ENCODE assay signal across 17 cellular contexts in the genomic region with DNA sequence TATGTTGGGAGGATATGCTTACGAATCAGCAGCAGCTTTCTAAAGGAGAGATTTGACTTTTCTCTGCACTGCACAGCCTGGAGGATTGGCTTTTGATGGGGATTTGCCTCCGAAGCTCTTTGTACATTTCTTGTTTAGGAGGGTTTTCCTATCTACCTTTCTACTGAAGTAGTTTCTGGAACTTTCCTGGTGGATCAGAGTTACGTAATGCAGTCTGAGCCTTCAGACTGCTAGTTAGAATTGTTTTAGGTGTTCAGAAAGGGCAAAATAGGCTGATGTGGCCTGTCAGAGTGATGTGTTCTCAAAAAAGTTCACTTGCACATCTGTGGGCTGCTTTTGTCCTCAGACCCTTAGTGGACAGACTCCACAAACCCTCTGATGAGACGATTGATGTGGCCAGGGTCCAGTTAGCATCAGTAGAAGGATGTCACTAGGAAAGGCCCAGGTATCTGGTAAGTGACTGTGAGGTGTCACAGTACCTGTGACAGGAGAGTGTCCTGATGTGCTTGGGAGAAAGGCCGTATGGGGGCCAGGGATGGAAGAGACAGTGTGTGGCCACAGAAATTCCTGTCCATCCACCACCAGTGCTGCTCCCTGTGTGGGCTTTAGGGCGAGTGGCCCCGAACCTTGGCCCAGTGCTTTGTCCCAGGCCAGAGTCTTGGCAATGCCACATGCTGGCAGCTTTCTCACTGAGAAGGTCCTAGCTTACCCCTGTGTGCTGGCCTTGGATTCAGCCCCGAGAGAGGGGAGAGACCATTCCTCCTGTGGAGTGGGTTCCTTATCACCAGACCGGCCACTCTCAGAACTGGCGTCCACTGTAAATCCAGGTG. TPM values are rescaled to one million over a fixed set of nuclear protein-coding genes. Genes with fewer than 3 reads are reported as not detected.
DNase-seq lines count a peak whose midpoint lies in the region; ATAC-seq and TF ChIP-seq lines count a peak whose summit lies in the region.
"Had no signal": no experiment of that assay in that cellular context is flagged by ENCODE, and none has a peak within 500 bp of the region (broad histone marks: within the 10 kb centered on the region; RNA-seq: fewer than 3 reads in every experiment).

No MANE protein-coding gene starts in this region.

- peaks cover 25% of the 10 kb centered on the region for H3K4me1 Mint-ChIP-seq in activated CD4-positive, alpha-beta T cell treated with anti-CD3 and anti-CD28 coated beads for 36 hours

- H3K4me3 Mint-ChIP-seq in activated CD4-positive, alpha-beta T cell treated with anti-CD3 and anti-CD28 coated beads for 36 hours: no peak overlapping the region
- H3K4me3 Mint-ChIP-seq: activated B cell treated with CpG ODN at 0.5 μM for 24 hours; activated CD8-positive, alpha-beta memory T cell treated with anti-CD3 and anti-CD28 coated beads, Interleukin-2, amount 10 ng/mL, durations not matched to agents 7 days and 5 days; CD8-positive, alpha-beta T cell had no signal

- WGBS in smooth muscle cell (ENCODE audit: low lambda C conversion rate): 86% methylated on average over 10 of the region's 10 CpGs

- H4K20me1 ChIP-seq in smooth muscle cell (ENCODE audit: low read depth): peaks cover 20% of the 10 kb centered on the region

- intact Hi-C loops in activated CD4-positive, alpha-beta T cell treated with anti-CD3 and anti-CD28 coated beads for 36 hours (cut with DNase I, micrococcal nuclease): no loop called here

- H3K9me3 Mint-ChIP-seq in activated CD4-positive, alpha-beta T cell treated with anti-CD3 and anti-CD28 coated beads for 36 hours (ENCODE audit: low read depth): no peaks in the 10 kb centered on the region
- H3K9me3 Mint-ChIP-seq: activated B cell treated with CpG ODN at 0.5 μM for 24 hours; CD8-positive, alpha-beta T cell had no signal

- TF ChIP-seq CTCF in foreskin keratinocyte (conservative IDR thresholded peaks at IDR 0.05) (no peak), smooth muscle cell (IDR thresholded peaks at IDR 0.05; ENCODE audit: borderline replicate concordance, insufficient read depth, poor library complexity, severe bottlenecking) (no peak), omental fat pad (IDR thresholded peaks at IDR 0.05) (no peak)

- H3F3A ChIP-seq in smooth muscle cell (ENCODE audit: low read depth): no peaks in the 10 kb centered on the region

- H3K4me3 ChIP-seq in adipocyte (ENCODE audit: low read length) (peak overlapping the region; percentile 43), smooth muscle cell (no peak overlapping the region)
- H3K4me3 ChIP-seq: upper lobe of right lung had no signal

- H3K4me2 ChIP-seq in smooth muscle cell: no peak overlapping the region

- DNase-seq in activated CD4-positive, alpha-beta T cell treated with anti-CD3 and anti-CD28 coated beads for 36 hours: no peak
- DNase-seq in activated CD4-positive, alpha-beta T cell treated with anti-CD3 and anti-CD28 coated beads for 1 hour: no peak
- DNase-seq in adipocyte (ENCODE audit: low read depth): no peak
- DNase-seq in foreskin keratinocyte: no peak
- no peak for DNase-seq in smooth muscle cell (lab: John Stamatoyannopoulos, UW; ENCODE audit: unreplicated experiment)
- no peak for DNase-seq in GM03348 (ENCODE audit: low spot score)
- no peak for DNase-seq in omental fat pad (ENCODE audit: low spot score)
- DNase-seq in SW 1271 (lab: John Stamatoyannopoulos, UW): no peak
- DNase-seq: activated B cell treated with CpG ODN at 0.5 μM for 24 hours; activated CD8-positive, alpha-beta memory T cell treated with anti-CD3 and anti-CD28 coated beads, Interleukin-2, amount 10 ng/mL, durations not matched to agents 7 days and 5 days; activated gamma-delta T cell treated with Interleukin-2 at 50 U/mL for 16 hours; CD8-positive, alpha-beta T cell; NCI-H1105; NK-92 treated with Interleukin-12 subunit alpha and Interleukin-12 subunit beta, amount 100 ng/mL, for 24 hours; T-helper 2 cell; upper lobe of right lung had no signal

- H2AFZ ChIP-seq in smooth muscle cell (ENCODE audit: low read depth): no peak overlapping the region
- H2AFZ ChIP-seq: parathyroid adenoma had no signal

- H3K9ac ChIP-seq in adipocyte (ENCODE audit: low read length): peak overlapping the region; percentile 77
- no peak overlapping the region for H3K9ac ChIP-seq in smooth muscle cell (ENCODE audit: low read depth)
- H3K9ac ChIP-seq: parathyroid adenoma had no signal

- no peaks in the 10 kb centered on the region for H3K79me2 ChIP-seq in smooth muscle cell (ENCODE audit: low read depth)

- H3K27me3 Mint-ChIP-seq in activated CD4-positive, alpha-beta T cell treated with anti-CD3 and anti-CD28 coated beads for 36 hours: no peaks in the 10 kb centered on the region
- H3K27me3 Mint-ChIP-seq: activated B cell treated with CpG ODN at 0.5 μM for 24 hours; activated CD8-positive, alpha-beta memory T cell treated with anti-CD3 and anti-CD28 coated beads, Interleukin-2, amount 10 ng/mL, durations not matched to agents 7 days and 5 days had no signal

- H3K27ac Mint-ChIP-seq in activated CD4-positive, alpha-beta T cell treated with anti-CD3 and anti-CD28 coated beads for 36 hours: peak overlapping the region; percentile 15
- H3K27ac Mint-ChIP-seq: activated B cell treated with CpG ODN at 0.5 μM for 24 hours; activated CD8-positive, alpha-beta memory T cell treated with anti-CD3 and anti-CD28 coated beads, Interleukin-2, amount 10 ng/mL, durations not matched to agents 7 days and 5 days; CD8-positive, alpha-beta T cell had no signal

- H3K27me3 ChIP-seq in adipocyte (replicated peaks; ENCODE audit: control insufficient read depth, insufficient read depth, low read length) (no peaks in the 10 kb centered on the region), foreskin keratinocyte (no peaks in the 10 kb centered on the region), smooth muscle cell (ENCODE audit: low read depth) (no peaks in the 10 kb centered on the region)
- H3K27me3 ChIP-seq: upper lobe of right lung had no signal

- H3K9me3 ChIP-seq in adipocyte (ENCODE audit: control insufficient read depth, low read length) (no peaks in the 10 kb centered on the region), smooth muscle cell (replicated peaks; ENCODE audit: low read depth) (no peaks in the 10 kb centered on the region)
- H3K9me3 ChIP-seq: upper lobe of right lung had no signal

- H3K4me1 ChIP-seq in adipocyte (ENCODE audit: control insufficient read depth, insufficient read depth, low read length) (peaks cover 56% of the 10 kb centered on the region), foreskin keratinocyte (no peaks in the 10 kb centered on the region), smooth muscle cell (ENCODE audit: low read depth) (peaks cover 7% of the 10 kb centered on the region)
- H3K4me1 ChIP-seq: parathyroid adenoma had no signal

- CTCF ChIA-PET in activated CD4-positive, alpha-beta T cell treated with anti-CD3 and anti-CD28 coated beads for 36 hours (lab: Charles Lee): interaction anchor here (1.2 kb wide), 3 partner anchors 10 to 140 kb away, joined by 3 to 6 read pairs (median 5); a partner anchor contains a TSS

- no peak for ATAC-seq in activated CD4-positive, alpha-beta T cell treated with anti-CD3 and anti-CD28 coated beads for 36 hours
- ATAC-seq in foreskin keratinocyte: no peak
- no peak for ATAC-seq in omental fat pad (ENCODE audit: low FRiP score)
- ATAC-seq: activated CD8-positive, alpha-beta memory T cell treated with anti-CD3 and anti-CD28 coated beads, Interleukin-2, amount 10 ng/mL, durations not matched to agents 7 days and 5 days; CD8-positive, alpha-beta T cell had no signal

- peaks cover 43% of the 10 kb centered on the region for H3K36me3 ChIP-seq in adipocyte (ENCODE audit: control insufficient read depth, insufficient read depth, low read length, severe bottlenecking)
- H3K36me3 ChIP-seq in smooth muscle cell (ENCODE audit: low read depth): peaks cover 6% of the 10 kb centered on the region

- POLR2A ChIA-PET in activated CD4-positive, alpha-beta T cell treated with anti-CD3 and anti-CD28 coated beads for 36 hours (lab: Charles Lee): no interaction called here

- H3K36me3 Mint-ChIP-seq in activated CD4-positive, alpha-beta T cell treated with anti-CD3 and anti-CD28 coated beads for 36 hours (ENCODE audit: low read depth): peaks cover 57% of the 10 kb centered on the region

- peak overlapping the region; percentile 2 for H3K27ac ChIP-seq in foreskin keratinocyte
- H3K27ac ChIP-seq in smooth muscle cell (ENCODE audit: low read depth): peak overlapping the region; percentile 49
- H3K27ac ChIP-seq: parathyroid adenoma, upper lobe of right lung had no signal

RNA-seq across cellular contexts. Expression of a gene that starts 4.4 kb away (rescaled TPM):
- total RNA-seq in activated CD4-positive, alpha-beta T cell treated with anti-CD3 and anti-CD28 coated beads for 36 hours: 10 to 100 TPM; 10.1 to 17.4 TPM
- total RNA-seq in foreskin keratinocyte: 5.9 and 6.2 TPM in 2 replicates
- polyA plus RNA-seq in foreskin keratinocyte: 6.6 and 6.9 TPM in 2 replicates
- total RNA-seq in smooth muscle cell: 3.7 and 6.0 TPM in 2 replicates
- 14.0 and 14.3 TPM in 2 replicates for polyA plus RNA-seq in smooth muscle cell
- total RNA-seq in omental fat pad: 100 to 1,000 TPM in 2 of 4 donors, 10 to 100 TPM in 2; 57.4 to 147 (median 97.9) TPM

RNA-seq across cellular contexts. Expression of a gene that starts 10.9 kb away (rescaled TPM):
- 10 to 100 TPM; 20.1 to 26.6 TPM for total RNA-seq in activated CD4-positive, alpha-beta T cell treated with anti-CD3 and anti-CD28 coated beads for 36 hours
- total RNA-seq in foreskin keratinocyte: 18.0 and 18.1 TPM in 2 replicates
- 10.0 and 10.6 TPM in 2 replicates for polyA plus RNA-seq in foreskin keratinocyte
- total RNA-seq in smooth muscle cell: 18.9 and 20.2 TPM in 2 replicates
- 9.8 and 13.1 TPM in 2 replicates for polyA plus RNA-seq in smooth muscle cell
- total RNA-seq in omental fat pad: 10 to 100 TPM; 19.6 to 38.1 (median 21.8) TPM

RNA-seq across cellular contexts. Expression of a gene that starts 34.2 kb away (rescaled TPM):
- 10 to 100 TPM; 70.6 to 89.5 TPM for total RNA-seq in activated CD4-positive, alpha-beta T cell treated with anti-CD3 and anti-CD28 coated beads for 36 hours
- total RNA-seq in foreskin keratinocyte (85.0 and 90.5 TPM in 2 replicates), smooth muscle cell (70.7 and 92.5 TPM in 2 replicates), omental fat pad (100 to 1,000 TPM in 1 of 4 donors, 10 to 100 TPM in 3; 84.8 to 121 (median 91.7) TPM)
- polyA plus RNA-seq in foreskin keratinocyte (49.5 and 50.6 TPM in 2 replicates), smooth muscle cell (220 and 230 TPM in 2 replicates)
